8 cellular contexts compared by ENCODE assay signal in the genomic region with DNA sequence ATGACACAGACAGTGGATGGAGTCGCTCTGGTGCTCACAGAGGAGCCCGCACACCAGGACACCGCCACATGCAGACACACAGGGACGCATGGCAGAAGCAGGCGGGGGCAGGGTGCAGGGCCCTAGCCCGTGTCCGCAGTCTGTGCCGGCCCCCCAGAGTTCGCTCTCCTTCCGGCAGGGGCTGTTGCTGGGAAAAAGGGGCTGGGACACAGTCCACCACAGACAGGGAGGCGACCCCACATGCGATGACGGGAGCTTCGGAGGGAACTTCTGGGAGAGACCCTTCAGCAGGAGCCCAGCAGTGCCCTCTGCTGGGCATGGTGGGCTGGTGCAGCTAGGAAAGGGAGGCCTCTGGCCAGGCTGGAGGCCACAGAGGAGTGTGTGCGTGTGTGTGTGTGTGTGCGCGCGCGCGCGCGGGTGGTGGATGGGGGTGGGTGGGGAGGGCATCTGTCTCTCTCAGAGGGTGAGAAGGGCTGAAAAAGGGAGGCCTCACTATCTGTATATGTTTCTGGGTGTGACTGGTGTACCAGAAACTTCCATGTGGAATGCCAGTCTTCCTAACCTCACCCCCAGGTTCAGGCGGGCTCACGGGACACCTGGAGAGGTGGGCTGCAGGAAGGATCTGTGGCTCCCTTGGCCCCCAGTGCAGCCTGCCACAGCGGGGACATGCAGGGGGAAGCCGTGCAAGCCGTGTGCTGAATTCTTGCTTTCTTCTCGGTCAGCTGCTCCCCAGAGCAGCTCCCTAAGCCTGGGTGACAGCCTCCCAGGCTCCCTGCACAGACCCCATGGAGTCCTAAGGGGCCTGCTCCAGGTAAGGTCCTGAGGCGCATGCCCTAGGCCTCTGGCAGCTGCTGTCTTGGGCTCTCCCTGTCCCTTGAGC.
DNase-seq lines count a peak whose midpoint lies in the region; TF ChIP-seq lines count a peak whose summit lies in the region.

No MANE protein-coding gene starts in this region.

- no peaks in the 10 kb centered on the region for H3K36me3 Mint-ChIP-seq in T-helper 2 cell treated with Interferon-gamma antibody and Interleukin-4, amounts not matched to agents 5 μg/mL and 100 μg/mL, for 36 hours (ENCODE audit: low read depth)

- no peak overlapping the region for H3K4me3 ChIP-seq in hepatocyte

- peak overlapping the region; percentile 74 for H3K4me2 ChIP-seq in hepatocyte

- H3K4me3 Mint-ChIP-seq in T-helper 2 cell treated with Interferon-gamma antibody and Interleukin-4, amounts not matched to agents 5 μg/mL and 100 μg/mL, for 36 hours: peak overlapping the region; percentile 55

- DNase-seq in AG08396 (ENCODE audit: low spot score): peak; percentile 88
- peak; percentile 82 for DNase-seq in GM19238 (ENCODE audit: insufficient read length, low spot score)
- peak; percentile 80 for DNase-seq in NCI-H1092 (lab: John Stamatoyannopoulos, UW)
- DNase-seq in T-helper 2 cell treated with Interferon-gamma antibody and Interleukin-4, amounts not matched to agents 5 μg/mL and 100 μg/mL, for 36 hours (ENCODE audit: low spot score): peak; percentile 51
- DNase-seq in hepatocyte (ENCODE audit: low spot score): peak; percentile 89
- peak; percentile 94 for DNase-seq in retina
- no peak for DNase-seq in OCI-M2 (lab: John Stamatoyannopoulos, UW; ENCODE audit: unreplicated experiment)

- TF ChIP-seq CTCF in hepatocyte (IDR thresholded peaks at IDR 0.05; ENCODE audit: poor library complexity): peak; percentile 97

- no peaks in the 10 kb centered on the region for H3K79me2 ChIP-seq in hepatocyte

- no peaks in the 10 kb centered on the region for H3K9me3 Mint-ChIP-seq in T-helper 2 cell treated with Interferon-gamma antibody and Interleukin-4, amounts not matched to agents 5 μg/mL and 100 μg/mL, for 36 hours

- H3K9me2 ChIP-seq in hepatocyte (replicated peaks; ENCODE audit: insufficient read depth): no peaks in the 10 kb centered on the region

- H3K27me3 Mint-ChIP-seq in T-helper 2 cell treated with Interferon-gamma antibody and Interleukin-4, amounts not matched to agents 5 μg/mL and 100 μg/mL, for 36 hours (ENCODE audit: low read depth): peaks cover 16% of the 10 kb centered on the region

- peaks cover 18% of the 10 kb centered on the region for H3K4me1 Mint-ChIP-seq in T-helper 2 cell treated with Interferon-gamma antibody and Interleukin-4, amounts not matched to agents 5 μg/mL and 100 μg/mL, for 36 hours (ENCODE audit: low read depth)

- H3K27me3 ChIP-seq in hepatocyte: no peaks in the 10 kb centered on the region

- no peaks in the 10 kb centered on the region for H3K9me3 ChIP-seq in hepatocyte (ENCODE audit: low read depth)

- peak overlapping the region; percentile 46 for H2AFZ ChIP-seq in hepatocyte

- no peaks in the 10 kb centered on the region for H3K36me3 ChIP-seq in hepatocyte (replicated peaks; ENCODE audit: insufficient read depth, low read depth)

- H4K20me1 ChIP-seq in hepatocyte (ENCODE audit: insufficient read depth, poor library complexity, severe bottlenecking): no peaks in the 10 kb centered on the region

- peaks cover 47% of the 10 kb centered on the region for H3K4me1 ChIP-seq in hepatocyte (ENCODE audit: insufficient read depth)

- WGBS in hepatocyte (ENCODE audit: low lambda C conversion rate, missing lambda C conversion rate): 35% methylated on average over 22 of the region's 29 CpGs

- no peak overlapping the region for H3K27ac Mint-ChIP-seq in T-helper 2 cell treated with Interferon-gamma antibody and Interleukin-4, amounts not matched to agents 5 μg/mL and 100 μg/mL, for 36 hours

- H3K27ac ChIP-seq in angular gyrus (ENCODE audit: low read depth, low read length) (peak overlapping the region; percentile 17), hepatocyte (peak overlapping the region; percentile 92)
